Comparison of ENCODE assay signal across 24 cellular contexts in the genomic region with DNA sequence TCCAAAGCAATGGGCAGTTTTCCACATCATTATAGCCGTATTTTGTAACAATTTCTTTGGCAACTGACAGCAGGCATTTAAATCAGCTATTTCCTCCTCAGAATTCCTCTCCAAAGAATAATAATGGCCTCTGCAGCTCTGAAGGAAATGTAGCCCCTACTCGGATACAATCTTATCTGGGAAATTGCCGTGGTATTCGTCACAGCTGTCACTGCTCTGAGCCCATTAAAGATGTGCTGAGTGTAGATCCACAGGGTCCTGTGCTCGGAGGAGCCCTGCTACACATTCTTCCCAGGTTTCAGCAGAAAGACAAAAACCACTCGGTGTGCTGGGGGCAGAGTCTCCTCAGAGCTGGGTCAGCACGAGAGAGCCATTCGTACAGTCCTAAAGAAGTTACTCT. TPM values are rescaled to one million over a fixed set of nuclear protein-coding genes. Genes with fewer than 3 reads are reported as not detected.
DNase-seq lines count a peak whose midpoint lies in the region; ATAC-seq, FAIRE-seq and TF ChIP-seq lines count a peak whose summit lies in the region.
"Had no signal": no experiment of that assay in that cellular context is flagged by ENCODE, and none has a peak within 500 bp of the region (broad histone marks: within the 10 kb centered on the region; RNA-seq: fewer than 3 reads in every experiment).

No MANE protein-coding gene starts in this region.

- no peaks in the 10 kb centered on the region for H4K20me1 ChIP-seq in smooth muscle cell (ENCODE audit: low read depth)
- H4K20me1 ChIP-seq: BLaER1 had no signal

- ATAC-seq in HG02623 (IDR thresholded peaks at IDR 0.05; ENCODE audit: unreplicated experiment) = no peak
- ATAC-seq in GM21423 (IDR thresholded peaks at IDR 0.05; ENCODE audit: unreplicated experiment) = no peak
- ATAC-seq: GM23338, Panc1 had no signal

- H3K4me3 ChIP-seq in cardiac muscle cell (no peak overlapping the region), fibroblast of pulmonary artery (replicated peaks; ENCODE audit: low read depth, low read length) (no peak overlapping the region), smooth muscle cell (no peak overlapping the region)
- H3K4me3 ChIP-seq: BLaER1, GM23338 had no signal

- intact Hi-C loops in cardiac septum (cut with DNase I) = no loop called here

- H3K4me1 Mint-ChIP-seq in mesothelial cell of epicardium = peaks cover 24% of the 10 kb centered on the region
- H3K4me1 Mint-ChIP-seq: CD4-positive, CD25-positive, alpha-beta regulatory T cell; GM23338 had no signal

- H3F3A ChIP-seq in smooth muscle cell (ENCODE audit: low read depth) = no peaks in the 10 kb centered on the region

- peaks cover 3% of the 10 kb centered on the region for H3K36me3 Mint-ChIP-seq in mesothelial cell of epicardium
- H3K36me3 Mint-ChIP-seq: CD4-positive, CD25-positive, alpha-beta regulatory T cell had no signal

- peak overlapping the region; percentile 47 for H3K27ac ChIP-seq in cardiac muscle cell
- H3K27ac ChIP-seq in smooth muscle cell (ENCODE audit: low read depth) = no peak overlapping the region
- H3K27ac ChIP-seq: BLaER1, RWPE1 had no signal

- H3K9me3 ChIP-seq in cardiac muscle cell (ENCODE audit: low read depth) (no peaks in the 10 kb centered on the region), smooth muscle cell (replicated peaks; ENCODE audit: low read depth) (no peaks in the 10 kb centered on the region)

- H2AFZ ChIP-seq in smooth muscle cell (ENCODE audit: low read depth) = peak overlapping the region; percentile 68
- H2AFZ ChIP-seq: GM23338 had no signal

- TF ChIP-seq CTCF in cardiac muscle cell (IDR thresholded peaks at IDR 0.05; ENCODE audit: low read depth, low read length) = no peak
- TF ChIP-seq CTCF in fibroblast of pulmonary artery (IDR thresholded peaks at IDR 0.05; ENCODE audit: low read length, missing control alignments) = no peak
- TF ChIP-seq CTCF in mesothelial cell of epicardium (IDR thresholded peaks at IDR 0.05; ENCODE audit: unreplicated experiment) = no peak
- TF ChIP-seq CTCF in smooth muscle cell (IDR thresholded peaks at IDR 0.05; ENCODE audit: borderline replicate concordance, insufficient read depth, poor library complexity, severe bottlenecking) = no peak

- WGBS in smooth muscle cell (ENCODE audit: low lambda C conversion rate) = 21% methylated on average over 8 of the region's 8 CpGs

- no peak overlapping the region for H3K4me3 Mint-ChIP-seq in mesothelial cell of epicardium
- H3K4me3 Mint-ChIP-seq: CD4-positive, CD25-positive, alpha-beta regulatory T cell; GM23338 had no signal

- no peak for FAIRE-seq in urothelium cell line (lab: Jason Lieb, UNC)

- peaks cover 20% of the 10 kb centered on the region for H3K4me1 ChIP-seq in cardiac muscle cell (ENCODE audit: low read depth)
- no peaks in the 10 kb centered on the region for H3K4me1 ChIP-seq in smooth muscle cell (ENCODE audit: low read depth)
- H3K4me1 ChIP-seq: BLaER1 had no signal

- H3K36me3 ChIP-seq in cardiac muscle cell (no peaks in the 10 kb centered on the region), smooth muscle cell (ENCODE audit: low read depth) (no peaks in the 10 kb centered on the region)
- H3K36me3 ChIP-seq: BLaER1 had no signal

- DNase-seq in cardiac muscle cell (ENCODE audit: low read depth in 1 of 2, low spot score in 1 of 2) = peak; percentile 15 to 53
- DNase-seq in cardiac septum (ENCODE audit: low spot score) = no peak
- peak; percentile 25 for DNase-seq in fibroblast of pulmonary artery (ENCODE audit: low read depth)
- DNase-seq in mesothelial cell of epicardium (ENCODE audit: low spot score in 2 of 2, unreplicated experiment in 2 of 2) = no peak
- DNase-seq in smooth muscle cell (lab: John Stamatoyannopoulos, UW; ENCODE audit: unreplicated experiment) = no peak
- no peak for DNase-seq in urothelium cell line (ENCODE audit: low spot score)
- DNase-seq: 8988T; CD4-positive, CD25-positive, alpha-beta regulatory T cell; DMS153; DND-41; HCEC 1CT; NCI-H1048; NCI-H1417; NCI-H1694 treated with DMSO at 0.1 percent for 48 hours; NCI-H2081; NCI-H2227 treated with DMSO at 0.1 percent for 48 hours; NCI-H526 treated with DMSO at 0.1 percent for 48 hours; SHP77 had no signal

- peaks cover 19% of the 10 kb centered on the region for H3K9me3 Mint-ChIP-seq in mesothelial cell of epicardium

- H3K27me3 ChIP-seq in cardiac muscle cell (no peaks in the 10 kb centered on the region), smooth muscle cell (ENCODE audit: low read depth) (no peaks in the 10 kb centered on the region)
- H3K27me3 ChIP-seq: BLaER1 had no signal

- peak overlapping the region; percentile 42 for H3K4me2 ChIP-seq in smooth muscle cell
- H3K4me2 ChIP-seq: BLaER1, GM23338 had no signal

- H3K27ac Mint-ChIP-seq in mesothelial cell of epicardium = peak overlapping the region; percentile 15
- H3K27ac Mint-ChIP-seq: GM23338 had no signal

- no peaks in the 10 kb centered on the region for H3K79me2 ChIP-seq in smooth muscle cell (ENCODE audit: low read depth)

- H3K9ac ChIP-seq in smooth muscle cell (ENCODE audit: low read depth) = no peak overlapping the region
- H3K9ac ChIP-seq: BLaER1 had no signal

- no peaks in the 10 kb centered on the region for H3K27me3 Mint-ChIP-seq in mesothelial cell of epicardium (ENCODE audit: low read depth)

RNA-seq across cellular contexts. Expression of a gene that starts 33.1 kb away (rescaled TPM):
- total RNA-seq in cardiac muscle cell (6.5 and 12.4 TPM in 2 replicates), cardiac septum (7.4 TPM), mesothelial cell of epicardium (6.0 to 6.4 TPM (median 6.4 TPM) in 3 replicates), smooth muscle cell (16.8 and 22.5 TPM in 2 replicates)
- polyA plus RNA-seq in cardiac muscle cell (15.4 and 41.4 TPM in 2 replicates), smooth muscle cell (10.3 and 11.9 TPM in 2 replicates)

RNA-seq across cellular contexts. Expression of a gene that starts 33.4 kb away (rescaled TPM):
- 3.7 and 14.7 TPM in 2 replicates for total RNA-seq in cardiac muscle cell
- polyA plus RNA-seq in cardiac muscle cell = 2.0 and 14.8 TPM in 2 replicates
- 0.54 TPM for total RNA-seq in cardiac septum
- 7.3 to 8.8 TPM (median 8.4 TPM) in 3 replicates for total RNA-seq in mesothelial cell of epicardium
- 7.5 and 10.3 TPM in 2 replicates for total RNA-seq in smooth muscle cell
- 4.2 and 7.5 TPM in 2 replicates for polyA plus RNA-seq in smooth muscle cell

Comparison
In these comparisons a context has a peak if more than half of its experiments do, and no peak if none do; other contexts are left out.
1. DNase-seq: peak in cardiac muscle cell (2 of 2) and fibroblast of pulmonary artery (single experiment); none in cardiac septum (single experiment), mesothelial cell of epicardium (0 of 2), smooth muscle cell (single experiment) and urothelium cell line (single experiment).